ENCODE assay signal across 20 cellular contexts in the genomic region with DNA sequence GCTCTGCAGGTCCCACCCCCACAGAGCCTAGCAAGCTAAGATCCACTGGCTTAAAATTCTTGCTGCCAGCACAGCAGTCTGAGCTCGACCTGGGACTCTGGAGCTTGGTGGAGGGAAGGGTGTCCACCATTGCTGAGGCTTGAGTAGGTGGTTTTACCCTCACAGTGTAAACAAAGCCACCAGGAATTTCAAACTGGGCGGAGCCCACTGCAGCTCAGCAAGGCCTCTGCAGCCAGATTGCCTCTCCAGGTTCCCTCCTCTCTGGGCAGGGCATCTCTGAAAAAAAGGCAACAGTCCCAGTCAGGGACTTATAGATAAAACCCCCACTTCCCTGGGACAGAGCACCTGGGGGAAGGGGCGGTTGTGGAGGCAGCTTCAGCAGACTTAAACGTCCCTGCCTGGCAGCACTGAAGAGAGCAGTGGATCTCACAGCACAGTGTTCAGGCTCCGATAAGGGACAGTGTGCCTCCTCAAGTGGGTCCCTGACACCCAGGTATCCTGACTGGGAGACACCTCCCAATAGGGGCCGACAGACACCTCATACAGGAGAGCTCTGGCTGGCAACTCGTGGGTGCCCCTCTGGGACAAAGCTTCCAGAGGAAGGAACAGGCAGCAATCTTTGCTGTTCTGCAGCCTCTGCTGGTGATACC. TPM values are rescaled to one million over a fixed set of nuclear protein-coding genes. Genes with fewer than 3 reads are reported as not detected.
DNase-seq lines count a peak whose midpoint lies in the region; ATAC-seq, FAIRE-seq and TF ChIP-seq lines count a peak whose summit lies in the region.
"Had no signal": no experiment of that assay in that cellular context is flagged by ENCODE, and none has a peak within 500 bp of the region (broad histone marks: within the 10 kb centered on the region; RNA-seq: fewer than 3 reads in every experiment).

No MANE protein-coding gene starts in this region.

- H4K20me1 ChIP-seq in H1 (replicated peaks in 1 of 2; ENCODE audit: control insufficient read depth in 1 of 2, insufficient read depth in 2 of 2, low read length in 2 of 2) = no peaks in the 10 kb centered on the region
- H4K20me1 ChIP-seq: BLaER1 treated with 17β-estradiol and CSF1 and Interleukin-3, amounts not matched to agents 10 nM and 100 nM had no signal

- no peak for FAIRE-seq in H1 (lab: Jason Lieb, UNC)
- FAIRE-seq: H54 had no signal

- H2BK12ac ChIP-seq in H1 (ENCODE audit: low read depth, low read length) = no peak overlapping the region

- no peaks in the 10 kb centered on the region for H3K79me1 ChIP-seq in H1 (ENCODE audit: low read depth, low read length)
- H3K79me1 ChIP-seq in mesendoderm (ENCODE audit: low read length) = no peaks in the 10 kb centered on the region

- H4K5ac ChIP-seq in H1 (ENCODE audit: insufficient read length, low read depth, low read length) (no peak overlapping the region), mesendoderm (ENCODE audit: low read length) (no peak overlapping the region)

- H3K9me3 Mint-ChIP-seq in Caco-2 (ENCODE audit: unreplicated experiment) = peaks cover 17% of the 10 kb centered on the region
- H3K9me3 Mint-ChIP-seq: CD8-positive, alpha-beta T cell; HFFc6 had no signal

- H3K9me3 ChIP-seq in Caco-2 (no peaks in the 10 kb centered on the region), H1 (ENCODE audit: insufficient read depth in 2 of 2, low read depth in 1 of 2, low read length in 1 of 2) (no peaks in the 10 kb centered on the region)

- no peak overlapping the region for H3K4me3 Mint-ChIP-seq in Caco-2 (ENCODE audit: unreplicated experiment)
- H3K4me3 Mint-ChIP-seq: CD8-positive, alpha-beta T cell; HFFc6 had no signal

- no peak overlapping the region; the same call in 1 of the 2 replicates for H4K8ac ChIP-seq in H1 (ENCODE audit: extremely low read depth, insufficient read depth, low read length)
- H4K8ac ChIP-seq in mesendoderm (ENCODE audit: low read depth, low read length) = no peak overlapping the region

- H3K79me2 ChIP-seq in H1 (ENCODE audit: control insufficient read depth in 1 of 2, insufficient read depth in 2 of 2, low read length in 2 of 2) (no peaks in the 10 kb centered on the region), mesendoderm (ENCODE audit: control insufficient read depth, insufficient read depth, low read length) (no peaks in the 10 kb centered on the region)

- H3K27me3 ChIP-seq in Caco-2 (replicated peaks; ENCODE audit: control insufficient read depth, insufficient read depth, low read length) = no peaks in the 10 kb centered on the region
- H3K27me3 ChIP-seq in H1 (replicated peaks in 1 of 4; ENCODE audit: control insufficient read depth in 3 of 4, extremely low read depth in 1 of 4, insufficient read depth in 3 of 4, low read length in 3 of 4) = no peaks in the 10 kb centered on the region
- no peaks in the 10 kb centered on the region for H3K27me3 ChIP-seq in mesendoderm (ENCODE audit: insufficient read depth, low read length, poor library complexity)
- H3K27me3 ChIP-seq: BLaER1 treated with 17β-estradiol and CSF1 and Interleukin-3, amounts not matched to agents 10 nM and 100 nM had no signal

- TF ChIP-seq EP300 in H1 (IDR thresholded peaks at IDR 0.05; ENCODE audit: borderline replicate concordance in 1 of 2, low read depth in 2 of 2, low read length in 2 of 2) = no peak

- H2BK5ac ChIP-seq in H1 (ENCODE audit: low read depth, low read length) (no peak overlapping the region), mesendoderm (ENCODE audit: low read length) (no peak overlapping the region)

- no peaks in the 10 kb centered on the region for H3K27me3 Mint-ChIP-seq in Caco-2 (ENCODE audit: insufficient read depth, unreplicated experiment)

- H3K4me1 Mint-ChIP-seq in Caco-2 (ENCODE audit: low read depth, unreplicated experiment) = no peaks in the 10 kb centered on the region

- H2AK5ac ChIP-seq in H1 (ENCODE audit: low read depth, low read length) (no peak overlapping the region), mesendoderm (ENCODE audit: low read length) (no peak overlapping the region)

- H2AFZ ChIP-seq in H1 (ENCODE audit: low read length) = peak overlapping the region; percentile 83

- H3K4me3 ChIP-seq in Caco-2 (ENCODE audit: low read depth, low read length) (no peak overlapping the region), H1 (ENCODE audit: extremely low read depth in 1 of 4, insufficient read depth in 2 of 4, low read depth in 3 of 4, low read length in 4 of 4) (no peak overlapping the region), mesendoderm (ENCODE audit: low read length) (no peak overlapping the region)
- H3K4me3 ChIP-seq: BLaER1 treated with 17β-estradiol and CSF1 and Interleukin-3, amounts not matched to agents 10 nM and 100 nM; SK-N-MC had no signal

- no peak for TF ChIP-seq CTCF in Caco-2 (IDR thresholded peaks at IDR 0.05; ENCODE audit: insufficient read depth in 1 of 2, low read depth in 1 of 2, low read length in 1 of 2, severe bottlenecking in 1 of 2, unreplicated experiment in 1 of 2)
- TF ChIP-seq CTCF in H1 (IDR thresholded peaks at IDR 0.05; ENCODE audit: control extremely low read depth in 1 of 3, insufficient read depth in 1 of 3, low read depth in 1 of 3, low read length in 3 of 3) = no peak
- no peak for TF ChIP-seq CTCF in GM20000 (IDR thresholded peaks at IDR 0.05; ENCODE audit: extremely low read depth, missing control alignments)

- no peaks in the 10 kb centered on the region for H3K23me2 ChIP-seq in H1 (ENCODE audit: low read depth, low read length)

- H3K4me2 ChIP-seq in H1 (ENCODE audit: insufficient read depth in 1 of 2, low read depth in 2 of 2, low read length in 2 of 2) (no peak overlapping the region), mesendoderm (ENCODE audit: low read length) (no peak overlapping the region)
- H3K4me2 ChIP-seq: BLaER1 treated with 17β-estradiol and CSF1 and Interleukin-3, amounts not matched to agents 10 nM and 100 nM; KMS-11 had no signal

- H4K91ac ChIP-seq in H1 (replicated peaks; ENCODE audit: insufficient read length, low read length) = no peak overlapping the region

- no peak overlapping the region for H2BK120ac ChIP-seq in H1 (replicated peaks; ENCODE audit: low read depth, low read length)
- H2BK120ac ChIP-seq in mesendoderm (ENCODE audit: low read depth, low read length) = no peak overlapping the region

- H3K23ac ChIP-seq in H1 (ENCODE audit: insufficient read length) (no peak overlapping the region), mesendoderm (ENCODE audit: low read length) (no peak overlapping the region)

- DNase-seq in Caco-2 (peak; percentile 35 to 53), H4 (ENCODE audit: low spot score) (peak; percentile 10), H1 (ENCODE audit: low read depth in 1 of 2, low spot score in 2 of 2) (no peak), mesendoderm (peak; percentile 62), GM20000 (ENCODE audit: low spot score) (no peak)
- DNase-seq: CD8-positive, alpha-beta T cell; GDM1; HFFc6; MV-4-11; NCI-H1694 treated with DMSO at 0.1 percent for 48 hours; NCI-H446 treated with DMSO at 0.1 percent for 48 hours; NCI-H774; OCI-M1; SHP77 had no signal

- H3K36me3 ChIP-seq in Caco-2 (ENCODE audit: control insufficient read depth, insufficient read depth, low read length) (no peaks in the 10 kb centered on the region), H1 (ENCODE audit: control insufficient read depth in 2 of 4, insufficient read depth in 4 of 4, low read length in 3 of 4) (no peaks in the 10 kb centered on the region), mesendoderm (ENCODE audit: control insufficient read depth, insufficient read depth, low read length) (no peaks in the 10 kb centered on the region)

- BruUV-seq in Caco-2 (replicated peaks; lab: Mats Ljungman, UMichigan) = no TSS peak

- 84% methylated on average over 7 of the region's 7 CpGs; no CpG with 5 or more reads in 1 of the 2 experiments for WGBS in H1 (ENCODE audit: extremely low coverage in 1 of 2, insufficient coverage in 1 of 2, insufficient read length in 1 of 2, insufficient replicate concordance in 2 of 2, low coverage in 1 of 2, low lambda C conversion rate in 2 of 2, missing lambda C conversion rate in 1 of 2), 2 experiments
- WGBS in mesendoderm (ENCODE audit: extremely low coverage, insufficient coverage, low lambda C conversion rate) = no CpG with 5 or more reads among the region's 7 CpGs

- POLR2A ChIA-PET in Caco-2 (lab: Charles Lee) (no interaction called here), H1 (lab: Charles Lee; ENCODE audit: partially characterized antibody) (interaction anchor here (0.7 to 1.4 kb wide), 2 partner anchors 10 to 17 kb away, joined by 3 read pairs; no protein-coding TSS in a partner anchor)

- no peak for ATAC-seq in GM18861 (IDR thresholded peaks at IDR 0.05; ENCODE audit: unreplicated experiment)
- no peak for ATAC-seq in GM18868 (IDR thresholded peaks at IDR 0.05; ENCODE audit: unreplicated experiment)
- ATAC-seq: CD8-positive, alpha-beta T cell had no signal

- H3K4ac ChIP-seq in H1 (replicated peaks; ENCODE audit: insufficient read length, low read depth, low read length) (no peak overlapping the region), mesendoderm (ENCODE audit: low read depth, low read length) (no peak overlapping the region)

- H3K4me1 ChIP-seq in Caco-2 (0 out of 2 replicates have a peak, but pooled peaks cover 6% of the 10 kb centered on the region), H1 (replicated peaks in 1 of 4; ENCODE audit: control insufficient read depth in 3 of 4, insufficient read depth in 4 of 4, low read length in 3 of 4) (peaks cover 0 to 3% (median under 1%) of the 10 kb centered on the region in 4 experiments; a peak in 4 of 7 replicates), mesendoderm (ENCODE audit: control insufficient read depth, low read depth, low read length) (no peaks in the 10 kb centered on the region)

- TF ChIP-seq POLR2A in H1 (IDR thresholded peaks at IDR 0.05; ENCODE audit: control extremely low read depth in 1 of 2, low read depth in 2 of 2, low read length in 2 of 2) = no peak

- H2BK15ac ChIP-seq in H1 (ENCODE audit: low read length) (peak overlapping the region; percentile 88; the same call in 1 of the 2 replicates), mesendoderm (replicated peaks; ENCODE audit: low read depth) (no peak overlapping the region)

- no peak overlapping the region for H3K56ac ChIP-seq in H1 (replicated peaks; ENCODE audit: insufficient read length, low read depth, low read length)
- H3K56ac ChIP-seq in mesendoderm (ENCODE audit: low read length) = no peak overlapping the region

- H2BK20ac ChIP-seq in H1 (ENCODE audit: low read length) = no peak overlapping the region

- CTCF ChIA-PET in Caco-2 (lab: Charles Lee) = no interaction called here
- CTCF ChIA-PET in H1 (lab: Charles Lee; ENCODE audit: partially characterized antibody) = interaction anchor here (0.6 to 0.9 kb wide), 2 partner anchors 22 to 79 kb away, joined by 3 read pairs; no protein-coding TSS in a partner anchor

- H3K36me3 Mint-ChIP-seq in Caco-2 (ENCODE audit: insufficient read depth, unreplicated experiment) = no peaks in the 10 kb centered on the region
- H3K36me3 Mint-ChIP-seq: CD8-positive, alpha-beta T cell had no signal

- H3K18ac ChIP-seq in H1 (ENCODE audit: extremely low read depth, low read length) (peak overlapping the region; percentile 48), mesendoderm (ENCODE audit: low read length) (no peak overlapping the region)

- TF ChIP-seq RAD21 in H1 (IDR thresholded peaks at IDR 0.05 in 1 of 2, conservative IDR thresholded peaks at IDR 0.05 in 1 of 2; ENCODE audit: low read depth in 2 of 2, low read length in 2 of 2) = no peak

- intact Hi-C loops in Caco-2 (cut with micrococcal nuclease; ENCODE audit: unreplicated experiment) = no loop called here

- H3K27ac ChIP-seq in H1 (ENCODE audit: low read depth, low read length) = no peak overlapping the region
- H3K27ac ChIP-seq in mesendoderm (ENCODE audit: low read depth, low read length) = no peak overlapping the region
- H3K27ac ChIP-seq: BLaER1 treated with 17β-estradiol and CSF1 and Interleukin-3, amounts not matched to agents 10 nM and 100 nM; KMS-11; SK-N-MC had no signal

- no peak overlapping the region for H3K9ac ChIP-seq in H1 (replicated peaks in 1 of 4; ENCODE audit: extremely low read depth in 1 of 4, low read depth in 3 of 4, low read length in 3 of 4)
- no peak overlapping the region for H3K9ac ChIP-seq in mesendoderm (ENCODE audit: low read length)
- H3K9ac ChIP-seq: BLaER1 treated with 17β-estradiol and CSF1 and Interleukin-3, amounts not matched to agents 10 nM and 100 nM; KMS-11 had no signal

- no peak overlapping the region for H3K27ac Mint-ChIP-seq in Caco-2 (ENCODE audit: unreplicated experiment)
- H3K27ac Mint-ChIP-seq: CD8-positive, alpha-beta T cell; HFFc6 had no signal

- H3K14ac ChIP-seq in H1 (ENCODE audit: insufficient read length) = no peak overlapping the region

RNA-seq across cellular contexts. Expression of a gene that starts 20.0 kb away (rescaled TPM):
- total RNA-seq in Caco-2 (2022) = 19.1 and 20.2 TPM in 2 replicates
- total RNA-seq in H4 (2014; rRNA removed; shearing (Covaris generic)) = 14.6 and 16.5 TPM in 2 replicates
- 3.6 and 5.3 TPM in 2 replicates for total RNA-seq in H1 (2021; fragmentation: NEBNext Ultra II Directional; extraction: Animal tissue kit (Norgen Biotek cat#: 25700))
- 2.0 and 3.1 TPM in 2 replicates for polyA plus RNA-seq in H1 (2011; rRNA removed)
- 3.8 TPM for polyA plus RNA-seq in H1 (2011; cell fraction: cytosol; rRNA removed)
- polyA plus RNA-seq in H1 (2011; cell fraction: nucleus; rRNA removed) = 1.8 TPM
- 2.0 to 3.5 TPM (median 2.8 TPM) in 4 replicates for polyA plus RNA-seq in H1 (2012, experiment 1 of 2)
- 0.24 TPM for polyA plus RNA-seq in H1 (2012, experiment 2 of 2)
- polyA plus RNA-seq in H1 (2013, experiment 1 of 2) = 2.0 TPM
- 2.3 TPM for polyA plus RNA-seq in H1 (2013, experiment 2 of 2)
- polyA minus RNA-seq in H1 (2011; rRNA and poly(A)+ RNA removed) = 6.6 and 7.6 TPM in 2 replicates
- 3.3 TPM for polyA minus RNA-seq in H1 (2011; cell fraction: cytosol; rRNA and poly(A)+ RNA removed)
- polyA minus RNA-seq in H1 (2011; cell fraction: nucleus; rRNA and poly(A)+ RNA removed) = 13.8 TPM
- 2.0 TPM for polyA plus RNA-seq in mesendoderm (2013, experiment 1 of 2)
- polyA plus RNA-seq in mesendoderm (2013, experiment 2 of 2) = 2.2 TPM

Comparison
In these comparisons a context has a peak if more than half of its experiments do, and no peak if none do; other contexts are left out.
1. DNase-seq: peak in Caco-2 (2 of 2), H4 (single experiment) and mesendoderm (single experiment); none in H1 (0 of 2) and GM20000 (single experiment).